Comparison of ENCODE assay signal across 9 cellular contexts in genomic region chr9:113350338-113350672, GRCh38. TPM values are rescaled to one million over a fixed set of nuclear protein-coding genes. Genes with fewer than 3 reads are reported as not detected.
DNase-seq lines count a peak whose midpoint lies in the region; ATAC-seq, FAIRE-seq and TF ChIP-seq lines count a peak whose summit lies in the region.
"Had no signal": no experiment of that assay in that cellular context is flagged by ENCODE, and none has a peak within 500 bp of the region (broad histone marks: within the 10 kb centered on the region; RNA-seq: fewer than 3 reads in every experiment).

No MANE protein-coding gene starts in this region.

- peak overlapping the region; percentile 45 for H2BK120ac ChIP-seq in mesenchymal stem cell (ENCODE audit: low read depth, low read length)

- no peak overlapping the region for H2AK5ac ChIP-seq in mesenchymal stem cell (ENCODE audit: low read length, severe bottlenecking)

- no peak overlapping the region for H3K27ac ChIP-seq in A549
- no peak overlapping the region for H3K27ac ChIP-seq in mesenchymal stem cell (ENCODE audit: low read length, poor library complexity, severe bottlenecking)

- H3K79me1 ChIP-seq in mesenchymal stem cell (replicated peaks; ENCODE audit: low read length, poor library complexity, severe bottlenecking): no peaks in the 10 kb centered on the region

- no peak for TF ChIP-seq POLR2A in A549 (IDR thresholded peaks at IDR 0.05; ENCODE audit: low read length)

- no peak overlapping the region for H3K18ac ChIP-seq in mesenchymal stem cell (ENCODE audit: low read depth in 1 of 2, low read length in 2 of 2)

- H3K9me3 Mint-ChIP-seq in activated T-cell treated with anti-CD3 and anti-CD28 coated beads, Interleukin-2, amount 50 U/mL, for 72 hours: no peaks in the 10 kb centered on the region

- H2BK5ac ChIP-seq in mesenchymal stem cell (ENCODE audit: low read depth, low read length, poor library complexity, severe bottlenecking): no peak overlapping the region

- H2AFZ ChIP-seq in mesenchymal stem cell (ENCODE audit: low read depth, low read length): no peak overlapping the region

- H3K36me3 ChIP-seq in mesenchymal stem cell (ENCODE audit: control insufficient read depth in 1 of 2, insufficient read depth in 2 of 2, low read depth in 1 of 2, low read length in 2 of 2): no peaks in the 10 kb centered on the region

- no peak overlapping the region for H3K14ac ChIP-seq in mesenchymal stem cell (ENCODE audit: low read length in 2 of 2)

- no peaks in the 10 kb centered on the region for H3K27me3 Mint-ChIP-seq in activated T-cell treated with anti-CD3 and anti-CD28 coated beads, Interleukin-2, amount 50 U/mL, for 72 hours (ENCODE audit: low read depth)

- no peak overlapping the region for H3K23ac ChIP-seq in mesenchymal stem cell (ENCODE audit: low read length in 2 of 2)

- H4K91ac ChIP-seq in mesenchymal stem cell (ENCODE audit: low read length): no peak overlapping the region

- no peak for TF ChIP-seq EP300 in A549 (IDR thresholded peaks at IDR 0.05)

- H4K8ac ChIP-seq in mesenchymal stem cell (ENCODE audit: low read length): no peak overlapping the region

- H3K4me2 ChIP-seq in A549 (peak overlapping the region; percentile 97), mesenchymal stem cell (ENCODE audit: low read length, poor library complexity, severe bottlenecking) (no peak overlapping the region)

- H3K9me3 ChIP-seq in A549 (no peaks in the 10 kb centered on the region), mesenchymal stem cell (ENCODE audit: control insufficient read depth, low read length) (no peaks in the 10 kb centered on the region)

- H2BK15ac ChIP-seq in mesenchymal stem cell (ENCODE audit: low read depth, poor library complexity, severe bottlenecking): no peak overlapping the region

- peaks cover 0 to 4% of the 10 kb centered on the region in 2 donors for H3K36me3 Mint-ChIP-seq in activated T-cell treated with anti-CD3 and anti-CD28 coated beads, Interleukin-2, amount 50 U/mL, for 72 hours (ENCODE audit: insufficient read depth in 2 of 2)

- H3K9ac ChIP-seq in mesenchymal stem cell (ENCODE audit: low read length): peak overlapping the region; percentile 29

- ATAC-seq in A549 (no peak), GM19351 (IDR thresholded peaks at IDR 0.05; ENCODE audit: unreplicated experiment) (peak; percentile 9)
- ATAC-seq in activated T-cell treated with anti-CD3 and anti-CD28 coated beads, Interleukin-2, amount 50 U/mL, for 72 hours (replicated peaks in 1 of 2): peak; percentile 8 to 14

- H3K27me3 ChIP-seq in mesenchymal stem cell (ENCODE audit: control insufficient read depth in 1 of 2, insufficient read depth in 1 of 2, low read length in 2 of 2): peaks cover 54 to 75% of the 10 kb centered on the region in 2 experiments

- CTCF ChIA-PET in A549 (lab: Yijun Ruan, JAX): interaction anchor here (0.8 to 2.8 kb wide), 5 partner anchors 10 to 60 kb away, joined by 3 to 11 read pairs (median 6); partner anchors contain the start of genes ALAD, POLE3 and WDR31

- TF ChIP-seq CTCF in A549 (IDR thresholded peaks at IDR 0.05): no peak

- no peak for FAIRE-seq in A549 (lab: Jason Lieb, UNC)

- no peak for TF ChIP-seq RAD21 in A549 (conservative IDR thresholded peaks at IDR 0.05 in 1 of 2, IDR thresholded peaks at IDR 0.05 in 1 of 2)

- POLR2A ChIA-PET in A549 (lab: Yijun Ruan, JAX): interaction anchor here (5.4 kb wide), 1 partner anchor 10 kb away, joined by 29 read pairs; the partner anchor contains the start of gene WDR31

- H3K4me1 ChIP-seq in A549 (peaks cover 6% of the 10 kb centered on the region; the same call in 1 of the 3 replicates), mesenchymal stem cell (ENCODE audit: control insufficient read depth, insufficient read depth, low read depth, low read length) (peaks cover 6% of the 10 kb centered on the region)

- H2BK12ac ChIP-seq in mesenchymal stem cell (ENCODE audit: low read length in 2 of 2): no peak overlapping the region

- peaks cover 55% of the 10 kb centered on the region for H3K4me1 Mint-ChIP-seq in activated T-cell treated with anti-CD3 and anti-CD28 coated beads, Interleukin-2, amount 50 U/mL, for 72 hours (ENCODE audit: low read depth)

- H3K4me3 Mint-ChIP-seq in activated T-cell treated with anti-CD3 and anti-CD28 coated beads, Interleukin-2, amount 50 U/mL, for 72 hours: peak overlapping the region; percentile 92 to 95

- 45% methylated on average over 7 of the region's 7 CpGs for WGBS in A549 (ENCODE audit: missing lambda C conversion rate)
- WGBS in mesenchymal stem cell: 20% methylated on average over 7 of the region's 7 CpGs

- H3K4ac ChIP-seq in mesenchymal stem cell (ENCODE audit: low read depth in 1 of 2, low read length in 2 of 2): no peak overlapping the region

- peak overlapping the region; percentile 79 for H3K27ac Mint-ChIP-seq in activated T-cell treated with anti-CD3 and anti-CD28 coated beads, Interleukin-2, amount 50 U/mL, for 72 hours

- DNase-seq in A549 (ENCODE audit: low read depth in 1 of 2, low spot score in 1 of 2) (no peak), mesenchymal stem cell (no peak), SIG-M5 treated with dmso at 0.1 percent for 504 hours (lab: John Stamatoyannopoulos, UW; ENCODE audit: unreplicated experiment) (no peak), SKM-1 (lab: John Stamatoyannopoulos, UW; ENCODE audit: unreplicated experiment) (no peak), iPS-NIHi11 (ENCODE audit: low spot score) (no peak), NCI-H226 (no peak)
- no peak for DNase-seq in activated T-cell treated with anti-CD3 and anti-CD28 coated beads, Interleukin-2, amount 50 U/mL, for 72 hours

- no peak overlapping the region; the same call in 2 of the 3 replicates for H3K4me3 ChIP-seq in A549
- peak overlapping the region in 1 of 2 experiments; percentile 69 for H3K4me3 ChIP-seq in mesenchymal stem cell (ENCODE audit: insufficient read depth in 1 of 2, low read depth in 1 of 2, low read length in 2 of 2)

TF ChIP-seq in A549, 52 proteins besides CTCF, POLR2A, EP300 and RAD21:
- TF ChIP-seq HOXB13 (CRISPR knock-in tag; IDR thresholded peaks at IDR 0.05; ENCODE audit: low read depth): no peak
- TF ChIP-seq NPAS2 (CRISPR knock-in tag; IDR thresholded peaks at IDR 0.05; ENCODE audit: borderline replicate concordance): no peak
- TF ChIP-seq ZNF302 (CRISPR knock-in tag; IDR thresholded peaks at IDR 0.05): no peak
- TF ChIP-seq CEBPB (IDR thresholded peaks at IDR 0.05): no peak
TF ChIP-seq in A549: peak in this region for 0.

RNA-seq across cellular contexts. Expression of gene BSPRY, which starts 1.0 kb away (rescaled TPM):
- polyA plus RNA-seq in A549 (2011; rRNA removed) (0.06 and 0.07 TPM in 2 replicates), A549 (2017; fragmentation: RNase III; extraction: RNeasy Plus Mini Kit Qiagen cat#74134 plus additional on column Dnase treatment) (0.04 to 0.05 TPM in 2 of 3 replicates, not detected in the other)
- 0.04 and 0.05 TPM in 2 replicates for polyA plus RNA-seq in A549 (2012; cell fraction: cytosol; rRNA removed)
- polyA plus RNA-seq in A549 (2012; cell fraction: nucleus; rRNA removed): 0.05 and 0.11 TPM in 2 replicates
- 0.21 TPM in 1 of 2 replicates, not detected in the other for polyA minus RNA-seq in A549 (2011; rRNA and poly(A)+ RNA removed)
- total RNA-seq in activated T-cell treated with anti-CD3 and anti-CD28 coated beads, Interleukin-2, amount 50 U/mL, for 72 hours: 10 to 100 TPM; 14.3 to 20.2 TPM
- not detected for polyA plus RNA-seq in mesenchymal stem cell (2013, experiment 1 of 2)
- not detected for polyA plus RNA-seq in mesenchymal stem cell (2013, experiment 2 of 2)
- total RNA-seq: myocyte had no signal

RNA-seq across cellular contexts. Expression of gene WDR31, which starts 10.2 kb away (rescaled TPM):
- 2.9 and 3.7 TPM in 2 replicates for polyA plus RNA-seq in A549 (2011; rRNA removed)
- 0.91 and 1.2 TPM in 2 replicates for polyA plus RNA-seq in A549 (2012; cell fraction: cytosol; rRNA removed)
- polyA plus RNA-seq in A549 (2012; cell fraction: nucleus; rRNA removed): 0.99 and 1.1 TPM in 2 replicates
- 1.9 to 2.1 TPM (median 1.9 TPM) in 3 replicates for polyA plus RNA-seq in A549 (2017; fragmentation: RNase III; extraction: RNeasy Plus Mini Kit Qiagen cat#74134 plus additional on column Dnase treatment)
- 7.8 and 13.9 TPM in 2 replicates for polyA minus RNA-seq in A549 (2011; rRNA and poly(A)+ RNA removed)
- total RNA-seq in activated T-cell treated with anti-CD3 and anti-CD28 coated beads, Interleukin-2, amount 50 U/mL, for 72 hours: 1 to 10 TPM; 1.4 to 3.8 TPM
- polyA plus RNA-seq in mesenchymal stem cell (2013, experiment 1 of 2): 0.99 TPM
- 1.2 TPM for polyA plus RNA-seq in mesenchymal stem cell (2013, experiment 2 of 2)

RNA-seq across cellular contexts. Expression of gene HDHD3, which starts 26.5 kb away (rescaled TPM):
- polyA plus RNA-seq in A549 (2011; rRNA removed) (17.5 and 22.2 TPM in 2 replicates), A549 (2017; fragmentation: RNase III; extraction: RNeasy Plus Mini Kit Qiagen cat#74134 plus additional on column Dnase treatment) (17.0 to 22.6 TPM (median 21.0 TPM) in 3 replicates)
- polyA plus RNA-seq in A549 (2012; cell fraction: cytosol; rRNA removed): 29.8 and 35.9 TPM in 2 replicates
- polyA plus RNA-seq in A549 (2012; cell fraction: nucleus; rRNA removed): 51.2 and 52.4 TPM in 2 replicates
- polyA minus RNA-seq in A549 (2011; rRNA and poly(A)+ RNA removed): 18.6 and 25.0 TPM in 2 replicates
- total RNA-seq in activated T-cell treated with anti-CD3 and anti-CD28 coated beads, Interleukin-2, amount 50 U/mL, for 72 hours: 10 to 100 TPM; 12.1 to 15.5 TPM
- polyA plus RNA-seq in mesenchymal stem cell (2013, experiment 1 of 2): 8.9 TPM
- polyA plus RNA-seq in mesenchymal stem cell (2013, experiment 2 of 2): 8.8 TPM

RNA-seq across cellular contexts. Expression of gene RNF183, which starts 47.1 kb away (rescaled TPM):
- polyA plus RNA-seq in A549 (2011; rRNA removed) (0.13 and 0.15 TPM in 2 replicates), A549 (2017; fragmentation: RNase III; extraction: RNeasy Plus Mini Kit Qiagen cat#74134 plus additional on column Dnase treatment) (not detected in 3 replicates)
- 0.04 and 0.06 TPM in 2 replicates for polyA plus RNA-seq in A549 (2012; cell fraction: cytosol; rRNA removed)
- 0.42 and 0.44 TPM in 2 replicates for polyA plus RNA-seq in A549 (2012; cell fraction: nucleus; rRNA removed)
- not detected in 2 replicates for polyA minus RNA-seq in A549 (2011; rRNA and poly(A)+ RNA removed)
- total RNA-seq in activated T-cell treated with anti-CD3 and anti-CD28 coated beads, Interleukin-2, amount 50 U/mL, for 72 hours: under 1 TPM; 0.34 to 0.69 TPM
- 0.04 TPM for polyA plus RNA-seq in mesenchymal stem cell (2013, experiment 1 of 2)
- polyA plus RNA-seq in mesenchymal stem cell (2013, experiment 2 of 2): 0.08 TPM
- total RNA-seq: myocyte had no signal

RNA-seq across cellular contexts. Expression of gene ALAD, which starts 50.8 kb away (rescaled TPM):
- polyA plus RNA-seq in A549 (2011; rRNA removed): 5.7 and 9.5 TPM in 2 replicates
- polyA plus RNA-seq in A549 (2012; cell fraction: cytosol; rRNA removed): 6.6 and 7.9 TPM in 2 replicates
- polyA plus RNA-seq in A549 (2012; cell fraction: nucleus; rRNA removed): 13.6 and 18.5 TPM in 2 replicates
- polyA plus RNA-seq in A549 (2017; fragmentation: RNase III; extraction: RNeasy Plus Mini Kit Qiagen cat#74134 plus additional on column Dnase treatment): 15.6 to 19.6 TPM (median 18.5 TPM) in 3 replicates
- polyA minus RNA-seq in A549 (2011; rRNA and poly(A)+ RNA removed): 6.2 and 10.8 TPM in 2 replicates
- total RNA-seq in activated T-cell treated with anti-CD3 and anti-CD28 coated beads, Interleukin-2, amount 50 U/mL, for 72 hours: 10 to 100 TPM; 27.5 to 34.7 TPM
- 24.0 TPM for polyA plus RNA-seq in mesenchymal stem cell (2013, experiment 1 of 2)
- 22.8 TPM for polyA plus RNA-seq in mesenchymal stem cell (2013, experiment 2 of 2)

Comparison
In these comparisons a context has a peak if more than half of its experiments do, and no peak if none do; other contexts are left out.
1. ATAC-seq: peak in GM19351 (single experiment) and activated T-cell treated with anti-CD3 and anti-CD28 coated beads, Interleukin-2, amount 50 U/mL, for 72 hours (2 of 2); none in A549 (0 of 2).